Comparison of ENCODE assay signal across 21 cellular contexts in the genomic region with DNA sequence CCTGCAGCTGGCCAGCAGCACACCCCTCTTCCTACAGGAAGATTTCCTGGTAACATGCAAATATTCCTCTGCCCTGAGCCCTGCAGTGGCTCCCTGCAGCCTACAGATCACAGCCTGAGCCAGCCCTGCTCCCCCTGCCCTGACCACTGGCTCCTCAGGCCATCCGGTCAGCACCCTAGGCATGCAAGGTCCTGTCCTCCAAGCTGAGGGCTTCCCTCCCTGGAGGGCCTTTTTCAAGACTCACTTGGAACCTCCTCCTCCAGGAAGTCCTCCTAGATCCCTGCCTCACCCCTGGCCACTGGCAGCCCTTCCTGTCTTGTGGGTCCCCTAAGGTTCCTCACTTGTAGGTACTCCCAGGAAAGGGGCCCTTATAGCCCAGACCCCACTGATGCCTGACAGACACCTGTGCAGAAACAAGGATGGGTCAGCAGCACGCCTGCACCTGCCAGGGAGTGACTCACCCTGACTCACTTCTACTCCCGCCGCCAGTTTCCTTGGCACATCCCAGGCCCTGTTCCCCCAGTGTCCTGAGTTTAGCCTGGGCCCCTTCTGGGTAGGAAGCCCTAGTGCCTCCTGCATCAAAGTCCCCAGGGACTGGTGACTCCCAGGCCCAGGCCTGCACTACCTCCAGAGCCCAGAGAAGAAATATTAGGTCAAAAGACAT. TPM values are rescaled to one million over a fixed set of nuclear protein-coding genes. Genes with fewer than 3 reads are reported as not detected.
DNase-seq lines count a peak whose midpoint lies in the region; ATAC-seq, FAIRE-seq and TF ChIP-seq lines count a peak whose summit lies in the region.
"Had no signal": no experiment of that assay in that cellular context is flagged by ENCODE, and none has a peak within 500 bp of the region (broad histone marks: within the 10 kb centered on the region; RNA-seq: fewer than 3 reads in every experiment).

No MANE protein-coding gene starts in this region.

- H3K27ac ChIP-seq in CD4-positive, alpha-beta T cell (ENCODE audit: low read depth, low read length) = no peak overlapping the region
- H3K27ac ChIP-seq in SK-N-SH (ENCODE audit: low read depth in 2 of 2, low read length in 1 of 2) (no peak overlapping the region), keratinocyte (ENCODE audit: control insufficient read depth, insufficient read depth, low read length) (no peak overlapping the region), pancreas (no peak overlapping the region)
- H3K27ac ChIP-seq: ovary, skin epidermis, transverse colon had no signal

- dilution Hi-C loops in keratinocyte (cut with MboI; ENCODE audit: extremely low pct_ligation_motif_present, low sequenced_read_pairs) = no loop called here

- H3K36me3 Mint-ChIP-seq in CD4-positive, alpha-beta T cell (ENCODE audit: low read depth) = no peaks in the 10 kb centered on the region
- H3K36me3 Mint-ChIP-seq: activated naive CD8-positive, alpha-beta T cell treated with anti-CD3 and anti-CD28 coated beads, Interleukin-2, amount 10 ng/mL, durations not matched to agents 7 days and 5 days; stimulated activated memory B cell treated with anti-CD40 and anti-IgM and Interleukin-4, amounts not matched to agents 10 μg/mL and 1 μg/mL and 100 μg/mL, for 72 hours had no signal

- H3F3A ChIP-seq in SK-N-SH (replicated peaks; ENCODE audit: insufficient read depth) = no peaks in the 10 kb centered on the region

- H3K27me3 ChIP-seq in CD4-positive, alpha-beta T cell (ENCODE audit: control insufficient read depth, insufficient read depth, low read length) = peaks cover 45% of the 10 kb centered on the region
- H3K27me3 ChIP-seq in SK-N-SH (ENCODE audit: insufficient read depth) (peaks cover 16% of the 10 kb centered on the region), keratinocyte (ENCODE audit: control insufficient read depth, extremely low read depth, insufficient read depth, low read length) (no peaks in the 10 kb centered on the region), pancreas (peaks cover 0 to 8% (median 0%) of the 10 kb centered on the region in 4 donors)

- H3K4me1 ChIP-seq in SK-N-SH (ENCODE audit: control insufficient read depth in 1 of 2, insufficient read depth in 2 of 2, low read depth in 1 of 2, low read length in 1 of 2) (peaks cover 0 to 2% of the 10 kb centered on the region in 2 experiments; a peak in 1 of 4 replicates), keratinocyte (ENCODE audit: control insufficient read depth, extremely low read depth, insufficient read depth, low read length) (peaks cover 25% of the 10 kb centered on the region), pancreas (no peaks in the 10 kb centered on the region)

- DNase-seq in CD4-positive, alpha-beta T cell = no peak
- peak; percentile 55 for DNase-seq in HK-2 (ENCODE audit: unreplicated experiment)
- no peak for DNase-seq in SK-N-SH
- no peak for DNase-seq in keratinocyte (ENCODE audit: low read depth, low spot score)
- DNase-seq in pancreas = no peak
- DNase-seq in DMS153 (lab: John Stamatoyannopoulos, UW) = no peak
- DNase-seq: activated CD4-positive, alpha-beta T cell treated with anti-CD3 and anti-CD28 coated beads for 4 hours; activated naive CD8-positive, alpha-beta T cell treated with anti-CD3 and anti-CD28 coated beads, Interleukin-2, amount 10 ng/mL, durations not matched to agents 7 days and 5 days; activated T-cell treated with anti-CD3 and anti-CD28 coated beads, Interleukin-2, amount 50 U/mL, for 1 hour; DMS 273 treated with DMSO at 0.1 percent for 48 hours; endodermal cell; NCI-H1694; ovary; SHP77 treated with DMSO at 0.1 percent for 48 hours; T-helper 9 cell; transverse colon had no signal

- FAIRE-seq in keratinocyte (lab: Jason Lieb, UNC) (peak; percentile 97), pancreas (lab: Jason Lieb, UNC) (no peak)

- TF ChIP-seq RAD21 in SK-N-SH (IDR thresholded peaks at IDR 0.05; ENCODE audit: low read length) = no peak

- no peaks in the 10 kb centered on the region for H3K9me3 Mint-ChIP-seq in CD4-positive, alpha-beta T cell
- H3K9me3 Mint-ChIP-seq: activated naive CD8-positive, alpha-beta T cell treated with anti-CD3 and anti-CD28 coated beads, Interleukin-2, amount 10 ng/mL, durations not matched to agents 7 days and 5 days; central memory CD8-positive, alpha-beta T cell; endodermal cell; stimulated activated memory B cell treated with anti-CD40 and anti-IgM and Interleukin-4, amounts not matched to agents 10 μg/mL and 1 μg/mL and 100 μg/mL, for 72 hours had no signal

- H3K9me3 ChIP-seq in CD4-positive, alpha-beta T cell (ENCODE audit: control insufficient read depth, low read length) = no peaks in the 10 kb centered on the region
- H3K9me3 ChIP-seq in SK-N-SH = no peaks in the 10 kb centered on the region
- H3K9me3 ChIP-seq in keratinocyte (ENCODE audit: control insufficient read depth, low read depth, low read length) = no peaks in the 10 kb centered on the region
- no peaks in the 10 kb centered on the region for H3K9me3 ChIP-seq in pancreas
- H3K9me3 ChIP-seq: ovary, transverse colon had no signal

- H3K4me2 ChIP-seq in SK-N-SH = no peak overlapping the region
- H3K4me2 ChIP-seq in keratinocyte (ENCODE audit: control insufficient read depth, extremely low read depth, insufficient read depth, low read depth, low read length) = no peak overlapping the region

- CTCF ChIA-PET in CD4-positive, alpha-beta T cell (lab: Charles Lee) = no interaction called here
- CTCF ChIA-PET in SK-N-SH (lab: Yijun Ruan, JAX) = interaction anchor here (1.1 to 1.3 kb wide), 2 partner anchors 15 to 17 kb away, joined by 3 read pairs; no protein-coding TSS in a partner anchor

- H3K9me2 ChIP-seq in SK-N-SH = no peaks in the 10 kb centered on the region

- H3K4me3 ChIP-seq in SK-N-SH (ENCODE audit: low read depth in 2 of 2, low read length in 1 of 2) = no peak overlapping the region
- H3K4me3 ChIP-seq in keratinocyte (ENCODE audit: control insufficient read depth in 2 of 3, extremely low read depth in 1 of 3, insufficient read depth in 2 of 3, low read depth in 1 of 3, low read length in 3 of 3) = no peak overlapping the region
- no peak overlapping the region for H3K4me3 ChIP-seq in pancreas
- H3K4me3 ChIP-seq: ovary, skin epidermis, transverse colon had no signal

- peak overlapping the region; percentile 44 for H3K4me3 Mint-ChIP-seq in CD4-positive, alpha-beta T cell
- H3K4me3 Mint-ChIP-seq: activated naive CD8-positive, alpha-beta T cell treated with anti-CD3 and anti-CD28 coated beads, Interleukin-2, amount 10 ng/mL, durations not matched to agents 7 days and 5 days; central memory CD8-positive, alpha-beta T cell; endodermal cell; stimulated activated memory B cell treated with anti-CD40 and anti-IgM and Interleukin-4, amounts not matched to agents 10 μg/mL and 1 μg/mL and 100 μg/mL, for 72 hours had no signal

- peaks cover 6% of the 10 kb centered on the region for H3K4me1 Mint-ChIP-seq in CD4-positive, alpha-beta T cell (ENCODE audit: low read depth)
- H3K4me1 Mint-ChIP-seq: endodermal cell had no signal

- peaks cover 2% of the 10 kb centered on the region for H3K9me1 ChIP-seq in keratinocyte (ENCODE audit: control insufficient read depth, extremely low read depth, insufficient read depth, low read length)

- H4K20me1 ChIP-seq in SK-N-SH (ENCODE audit: insufficient read depth) (no peaks in the 10 kb centered on the region), keratinocyte (ENCODE audit: control insufficient read depth, extremely low read depth, insufficient read depth, low read length) (peaks cover 8% of the 10 kb centered on the region)

- WGBS in SK-N-SH (ENCODE audit: low lambda C conversion rate) = 28% methylated on average over 4 of the region's 4 CpGs
- 80 to 89% methylated on average over 4 of the region's 4 CpGs for WGBS in pancreas, 2 donors

- H3K79me2 ChIP-seq in SK-N-SH (ENCODE audit: insufficient read depth) = no peaks in the 10 kb centered on the region
- no peaks in the 10 kb centered on the region for H3K79me2 ChIP-seq in keratinocyte (ENCODE audit: control insufficient read depth, insufficient read depth, low read length)

- H2AFZ ChIP-seq in SK-N-SH (ENCODE audit: low read depth) (no peak overlapping the region), keratinocyte (ENCODE audit: control insufficient read depth, low read length) (no peak overlapping the region)

- no peak overlapping the region for H3K27ac Mint-ChIP-seq in CD4-positive, alpha-beta T cell
- H3K27ac Mint-ChIP-seq: activated naive CD8-positive, alpha-beta T cell treated with anti-CD3 and anti-CD28 coated beads, Interleukin-2, amount 10 ng/mL, durations not matched to agents 7 days and 5 days; endodermal cell; stimulated activated memory B cell treated with anti-CD40 and anti-IgM and Interleukin-4, amounts not matched to agents 10 μg/mL and 1 μg/mL and 100 μg/mL, for 72 hours had no signal

- POLR2A ChIA-PET in CD4-positive, alpha-beta T cell (lab: Charles Lee) = no interaction called here
- POLR2A ChIA-PET in SK-N-SH (lab: Yijun Ruan, JAX) = no interaction called here

- TF ChIP-seq EP300 in SK-N-SH (IDR thresholded peaks at IDR 0.05; ENCODE audit: borderline replicate concordance in 1 of 2, low read depth in 1 of 2, low read length in 1 of 2) = no peak

- H3K9ac ChIP-seq in SK-N-SH (no peak overlapping the region), keratinocyte (ENCODE audit: control insufficient read depth, extremely low read depth, insufficient read depth, low read length) (no peak overlapping the region)

- no peak for TF ChIP-seq CTCF in CD4-positive, alpha-beta T cell (IDR thresholded peaks at IDR 0.05)
- TF ChIP-seq CTCF in SK-N-SH (IDR thresholded peaks at IDR 0.05) = no peak
- TF ChIP-seq CTCF in keratinocyte (optimal IDR thresholded peaks at IDR 0.05 in 1 of 3, IDR thresholded peaks at IDR 0.05 in 1 of 3, conservative IDR thresholded peaks at IDR 0.05 in 1 of 3; ENCODE audit: extremely low read depth in 1 of 3, insufficient read depth in 2 of 3, low read length in 3 of 3) = no peak
- TF ChIP-seq CTCF in pancreas (IDR thresholded peaks at IDR 0.05) = no peak

- peaks cover 48% of the 10 kb centered on the region for H3K27me3 Mint-ChIP-seq in CD4-positive, alpha-beta T cell

- no peaks in the 10 kb centered on the region for H3K36me3 ChIP-seq in SK-N-SH (replicated peaks in 1 of 2; ENCODE audit: control insufficient read depth in 1 of 2, insufficient read depth in 2 of 2, low read length in 1 of 2)
- H3K36me3 ChIP-seq in keratinocyte (ENCODE audit: control insufficient read depth in 2 of 2, extremely low read depth in 1 of 2, insufficient read depth in 2 of 2, low read length in 2 of 2) = peaks cover 0 to 9% of the 10 kb centered on the region in 2 experiments
- no peaks in the 10 kb centered on the region for H3K36me3 ChIP-seq in pancreas
- H3K36me3 ChIP-seq: ovary, transverse colon had no signal

- intact Hi-C loops in CD4-positive, alpha-beta T cell (cut with DNase I, micrococcal nuclease) = no loop called here
- intact Hi-C loops in pancreas (cut with DNase I) = no loop called here

- no peak for ATAC-seq in CD4-positive, alpha-beta T cell (ENCODE audit: poor library complexity)
- ATAC-seq in pancreas (no peak), HG03571 (IDR thresholded peaks at IDR 0.05; ENCODE audit: unreplicated experiment) (no peak), HG02623 (IDR thresholded peaks at IDR 0.05; ENCODE audit: unreplicated experiment) (no peak)
- ATAC-seq: stimulated activated memory B cell treated with anti-CD40 and anti-IgM and Interleukin-4, amounts not matched to agents 10 μg/mL and 1 μg/mL and 100 μg/mL, for 72 hours had no signal

RNA-seq across cellular contexts. Expression of a gene that starts 3.2 kb away (rescaled TPM):
- under 1 TPM; 0.08 to 0.60 TPM for total RNA-seq in CD4-positive, alpha-beta T cell
- polyA plus RNA-seq in SK-N-SH (2012; rRNA removed) (1.6 and 2.7 TPM in 2 replicates), keratinocyte (3.9 to 5.0 TPM (median 4.7 TPM) in 3 replicates), pancreas (1 to 10 TPM in 1 of 2 donors, under 1 TPM in 1; 0.87 to 1.1 TPM)
- 0.73 and 0.77 TPM in 2 replicates for polyA plus RNA-seq in SK-N-SH (2012; cell fraction: cytosol; rRNA removed)
- polyA plus RNA-seq in SK-N-SH (2012; cell fraction: nucleus; rRNA removed) = 15.9 and 26.8 TPM in 2 replicates
- polyA plus RNA-seq in keratinocyte (2011; ENCODE audit: low read depth) = 2.8 TPM
- 2.0 and 3.4 TPM in 2 replicates for polyA plus RNA-seq in keratinocyte (2011; cell fraction: cytosol; rRNA removed)
- polyA plus RNA-seq in keratinocyte (2011; cell fraction: nucleus; rRNA removed) = 20.3 and 29.5 TPM in 2 replicates
- polyA plus RNA-seq in keratinocyte (2012; ENCODE audit: low replicate concordance) = 6.1 and 9.9 TPM in 2 replicates
- 4.7 to 15.9 TPM (median 7.4 TPM) in 3 replicates for polyA minus RNA-seq in keratinocyte
- polyA minus RNA-seq in keratinocyte (2011; cell fraction: cytosol; rRNA and poly(A)+ RNA removed) = 5.6 TPM
- polyA minus RNA-seq in keratinocyte (2011; cell fraction: nucleus; rRNA and poly(A)+ RNA removed) = 10.9 and 15.8 TPM in 2 replicates
- total RNA-seq in pancreas = under 1 TPM; 0.14 to 0.87 (median 0.42) TPM

RNA-seq across cellular contexts. Expression of a gene that starts 26.5 kb away (rescaled TPM):
- total RNA-seq in CD4-positive, alpha-beta T cell = 10 to 100 TPM; 17.8 to 19.5 TPM
- 66.7 and 67.7 TPM in 2 replicates for polyA plus RNA-seq in SK-N-SH (2012; rRNA removed)
- 49.4 and 56.4 TPM in 2 replicates for polyA plus RNA-seq in SK-N-SH (2012; cell fraction: cytosol; rRNA removed)
- 96.3 and 150 TPM in 2 replicates for polyA plus RNA-seq in SK-N-SH (2012; cell fraction: nucleus; rRNA removed)
- polyA plus RNA-seq in keratinocyte = 40.5 to 45.4 TPM (median 44.9 TPM) in 3 replicates
- 21.5 TPM for polyA plus RNA-seq in keratinocyte (2011; ENCODE audit: low read depth)
- polyA plus RNA-seq in keratinocyte (2011; cell fraction: cytosol; rRNA removed) = 26.9 and 40.0 TPM in 2 replicates
- 36.4 and 46.9 TPM in 2 replicates for polyA plus RNA-seq in keratinocyte (2011; cell fraction: nucleus; rRNA removed)
- polyA plus RNA-seq in keratinocyte (2012; ENCODE audit: low replicate concordance) = 43.4 and 61.8 TPM in 2 replicates
- polyA minus RNA-seq in keratinocyte = 10.4 to 16.6 TPM (median 11.3 TPM) in 3 replicates
- 41.8 TPM for polyA minus RNA-seq in keratinocyte (2011; cell fraction: cytosol; rRNA and poly(A)+ RNA removed)
- polyA minus RNA-seq in keratinocyte (2011; cell fraction: nucleus; rRNA and poly(A)+ RNA removed) = 10.3 and 11.9 TPM in 2 replicates
- total RNA-seq in pancreas = 10 to 100 TPM; 14.2 to 29.9 (median 23.1) TPM
- polyA plus RNA-seq in pancreas = 100 to 1,000 TPM in 1 of 2 donors, 10 to 100 TPM in 1; 90.4 to 111 TPM

RNA-seq across cellular contexts. Expression of a gene that starts 31.3 kb away (rescaled TPM):
- total RNA-seq in CD4-positive, alpha-beta T cell = 10 to 100 TPM; 40.7 to 43.4 TPM
- polyA plus RNA-seq in SK-N-SH (2012; rRNA removed) (65.2 and 70.6 TPM in 2 replicates), keratinocyte (31.0 to 41.5 TPM (median 32.2 TPM) in 3 replicates), pancreas (10 to 100 TPM; 46.1 to 50.0 TPM)
- polyA plus RNA-seq in SK-N-SH (2012; cell fraction: cytosol; rRNA removed) = 66.9 and 78.4 TPM in 2 replicates
- 73.3 and 73.4 TPM in 2 replicates for polyA plus RNA-seq in SK-N-SH (2012; cell fraction: nucleus; rRNA removed)
- polyA plus RNA-seq in keratinocyte (2011; ENCODE audit: low read depth) = 32.9 TPM
- 18.3 and 36.2 TPM in 2 replicates for polyA plus RNA-seq in keratinocyte (2011; cell fraction: cytosol; rRNA removed)
- 70.9 and 83.6 TPM in 2 replicates for polyA plus RNA-seq in keratinocyte (2011; cell fraction: nucleus; rRNA removed)
- 47.3 and 60.4 TPM in 2 replicates for polyA plus RNA-seq in keratinocyte (2012; ENCODE audit: low replicate concordance)
- 13.8 to 15.7 TPM (median 13.9 TPM) in 3 replicates for polyA minus RNA-seq in keratinocyte
- 28.0 TPM for polyA minus RNA-seq in keratinocyte (2011; cell fraction: cytosol; rRNA and poly(A)+ RNA removed)
- 15.5 and 18.5 TPM in 2 replicates for polyA minus RNA-seq in keratinocyte (2011; cell fraction: nucleus; rRNA and poly(A)+ RNA removed)
- 10 to 100 TPM; 42.0 to 52.8 (median 48.1) TPM for total RNA-seq in pancreas
